ENCODE assay signal across 28 cellular contexts in genomic region chr9:124467410-124468060, GRCh38. TPM values are rescaled to one million over a fixed set of nuclear protein-coding genes. Genes with fewer than 3 reads are reported as not detected.
"Had no signal": no experiment of that assay in that cellular context is flagged by ENCODE, and none has a peak within 500 bp of the region (broad histone marks: within the 10 kb centered on the region; RNA-seq: fewer than 3 reads in every experiment).

No MANE protein-coding gene starts in this region.

- DNase-seq: activated CD4-positive, alpha-beta T cell treated with anti-CD3 and anti-CD28 coated beads for 48 hours; activated CD4-positive, alpha-beta T cell treated with anti-CD3 and anti-CD28 coated beads, Interleukin-2, amount 50 U/mL, for 48 hours; activated CD8-positive, alpha-beta memory T cell treated with anti-CD3 and anti-CD28 coated beads for 24 hours; activated effector memory CD4-positive, alpha-beta T cell treated with Interleukin-2 at 50 U/mL for 16 hours; activated naive CD4-positive, alpha-beta T cell treated with Interleukin-2 at 50 U/mL for 16 hours; cortex of kidney; effector memory CD8-positive, alpha-beta T cell; erythroblast; midbrain; sigmoid colon; small intestine; stimulated activated CD4-positive, alpha-beta T cell treated with anti-CD3 and anti-CD28 coated beads, Interleukin-1b, Interleukin-23, amount 100 ng/mL, for 48 hours; stimulated activated CD4-positive, alpha-beta T cell treated with anti-CD3 and anti-CD28 coated beads, Interleukin-4, amount 100 ng/mL, for 4 hours; stimulated activated CD8-positive, alpha-beta memory T cell treated with anti-CD3 and anti-CD28 coated beads, Interleukin-4, amount 100 ng/mL, for 48 hours; stimulated activated naive CD8-positive, alpha-beta T cell treated with anti-CD3 and anti-CD28 coated beads, Interleukin-15, amount 100 ng/mL, for 72 hours; substantia nigra had no signal

- H3K4me1 ChIP-seq: ascending aorta, sigmoid colon, upper lobe of left lung had no signal

- H3K4me3 ChIP-seq: ascending aorta, cardiac muscle cell, sigmoid colon, upper lobe of left lung had no signal

- H3K27ac ChIP-seq: ascending aorta, cardiac muscle cell, sigmoid colon, upper lobe of left lung, VCaP had no signal

- H3K36me3 ChIP-seq: ascending aorta, cardiac muscle cell, sigmoid colon, upper lobe of left lung had no signal

- H3K27me3 ChIP-seq: ascending aorta, upper lobe of left lung had no signal

- ATAC-seq: effector memory CD8-positive, alpha-beta T cell; naive thymus-derived CD8-positive, alpha-beta T cell had no signal

- H3K9me3 ChIP-seq: ascending aorta, sigmoid colon, upper lobe of left lung had no signal

RNA-seq across cellular contexts. Expression of gene ADGRD2, which starts 17.3 kb away (rescaled TPM):
- total RNA-seq: ascending aorta; cardiac muscle cell; liver; naive thymus-derived CD8-positive, alpha-beta T cell; osteocyte; progenitor cell of endocrine pancreas; renal cortical epithelial cell; sigmoid colon; T-helper 1 cell treated with Interleukin-12 subunit alpha and Interleukin-12 subunit beta and Interleukin-4 antibody, amounts not matched to agents 30 ng/mL and 1 ng/mL, for 36 hours; upper lobe of left lung had no signal
- polyA plus RNA-seq: adipose tissue; cardiac muscle cell; liver; naive thymus-derived CD8-positive, alpha-beta T cell; sigmoid colon; small intestine had no signal

RNA-seq across cellular contexts. Expression of gene NR5A1, which starts 39.7 kb away (rescaled TPM):
- total RNA-seq: cerebellum; liver; naive thymus-derived CD8-positive, alpha-beta T cell; osteocyte; renal cortical epithelial cell; sigmoid colon; T-helper 1 cell treated with Interleukin-12 subunit alpha and Interleukin-12 subunit beta and Interleukin-4 antibody, amounts not matched to agents 30 ng/mL and 1 ng/mL, for 36 hours had no signal
- polyA plus RNA-seq: cardiac muscle cell; liver; naive thymus-derived CD8-positive, alpha-beta T cell had no signal
